In genomic region chr3:36942632-36943248, GRCh38 we compare ENCODE assay signal across 16 cellular contexts.
"Had no signal": no experiment of that assay in that cellular context is flagged by ENCODE, and none has a peak within 500 bp of the region (broad histone marks: within the 10 kb centered on the region; RNA-seq: fewer than 3 reads in every experiment).

No MANE protein-coding gene starts in this region.

- H3K36me3 ChIP-seq: esophagus squamous epithelium, spleen had no signal

- H3K79me2 ChIP-seq: parathyroid adenoma had no signal

- DNase-seq: activated CD4-positive, alpha-beta memory T cell treated with anti-CD3 and anti-CD28 coated beads for 36 hours; activated naive CD4-positive, alpha-beta T cell treated with anti-CD3 and anti-CD28 coated beads for 36 hours; activated T-cell treated with anti-CD3 and anti-CD28 coated beads, Interleukin-2, amount 50 U/mL, for 1 hour; anterior cingulate cortex; cortex of kidney; effector CD4-positive, alpha-beta T cell; esophagus squamous epithelium; islet precursor cell; midbrain; spleen; stimulated activated naive B cell treated with anti-CD40 and anti-IgM and Interleukin-4, amounts not matched to agents 10 μg/mL and 1 μg/mL and 100 μg/mL, for 72 hours had no signal

- H3K27ac Mint-ChIP-seq: activated CD4-positive, alpha-beta memory T cell treated with anti-CD3 and anti-CD28 coated beads for 36 hours; activated naive CD4-positive, alpha-beta T cell treated with anti-CD3 and anti-CD28 coated beads for 36 hours; activated T-helper 2 cell treated with anti-CD3 and anti-CD28 coated beads, Interferon-gamma antibody, Interleukin-2, Interleukin-4, amounts not matched to agents 10 μg/mL and 5 μg/mL and 100 μg/mL, durations not matched to agents 14 hours and 24 hours and 36 hours; stimulated activated naive B cell treated with anti-CD40 and anti-IgM and Interleukin-4, amounts not matched to agents 10 μg/mL and 1 μg/mL and 100 μg/mL, for 72 hours; T-helper 2 cell treated with Interferon-gamma antibody and Interleukin-4, amounts not matched to agents 5 μg/mL and 100 μg/mL, for 36 hours had no signal

- H3K9ac ChIP-seq: parathyroid adenoma had no signal

- H3K27ac ChIP-seq: parathyroid adenoma, spleen had no signal

- FAIRE-seq: TTC549 had no signal

- H3K4me1 ChIP-seq: parathyroid adenoma had no signal

- H3K27me3 Mint-ChIP-seq: activated CD4-positive, alpha-beta memory T cell treated with anti-CD3 and anti-CD28 coated beads for 36 hours; stimulated activated naive B cell treated with anti-CD40 and anti-IgM and Interleukin-4, amounts not matched to agents 10 μg/mL and 1 μg/mL and 100 μg/mL, for 72 hours had no signal

- H3K27me3 ChIP-seq: esophagus squamous epithelium, spleen had no signal

- ATAC-seq: left lobe of liver; stimulated activated naive B cell treated with anti-CD40 and anti-IgM and Interleukin-4, amounts not matched to agents 10 μg/mL and 1 μg/mL and 100 μg/mL, for 72 hours had no signal
